In genomic region chr6:135546206-135546605, GRCh38 we compare ENCODE assay signal across 24 cellular contexts. TPM values are rescaled to one million over a fixed set of nuclear protein-coding genes. Genes with fewer than 3 reads are reported as not detected.
A peak's percentile ranks its signal among the peaks of the same experiment; 100 is the strongest.
DNase-seq lines count a peak whose midpoint lies in the region; ATAC-seq and TF ChIP-seq lines count a peak whose summit lies in the region.
"Had no signal": no experiment of that assay in that cellular context is flagged by ENCODE, and none has a peak within 500 bp of the region (broad histone marks: within the 10 kb centered on the region; RNA-seq: fewer than 3 reads in every experiment).

No MANE protein-coding gene starts in this region.

- H3K27ac Mint-ChIP-seq in activated T-cell treated with anti-CD3 and anti-CD28 coated beads, Interleukin-2, amount 50 U/mL, for 72 hours = peak overlapping the region; percentile 55
- H3K27ac Mint-ChIP-seq in endothelial cell (ENCODE audit: unreplicated experiment) = peak overlapping the region; percentile 25
- H3K27ac Mint-ChIP-seq in nephron = peak overlapping the region in 2 of 3 experiments; percentile 38 to 70
- H3K27ac Mint-ChIP-seq: B cell; CD4-positive, alpha-beta T cell; CD8-positive, alpha-beta T cell had no signal

- no peak for TF ChIP-seq CTCF in left ventricle myocardium inferior (IDR thresholded peaks at IDR 0.05; ENCODE audit: borderline replicate concordance)
- TF ChIP-seq CTCF in endothelial cell (IDR thresholded peaks at IDR 0.05; ENCODE audit: unreplicated experiment) = no peak
- TF ChIP-seq CTCF in nephron (IDR thresholded peaks at IDR 0.05; ENCODE audit: unreplicated experiment in 3 of 3) = no peak

- peaks cover 14% of the 10 kb centered on the region for H3K27me3 Mint-ChIP-seq in activated T-cell treated with anti-CD3 and anti-CD28 coated beads, Interleukin-2, amount 50 U/mL, for 72 hours (ENCODE audit: low read depth)
- H3K27me3 Mint-ChIP-seq in endothelial cell (ENCODE audit: unreplicated experiment) = peaks cover 2% of the 10 kb centered on the region
- no peaks in the 10 kb centered on the region for H3K27me3 Mint-ChIP-seq in nephron (ENCODE audit: low read depth)
- H3K27me3 Mint-ChIP-seq: CD4-positive, alpha-beta T cell had no signal

- H3K4me3 Mint-ChIP-seq in activated T-cell treated with anti-CD3 and anti-CD28 coated beads, Interleukin-2, amount 50 U/mL, for 72 hours = no peak overlapping the region
- H3K4me3 Mint-ChIP-seq in endothelial cell (ENCODE audit: unreplicated experiment) = no peak overlapping the region
- no peak overlapping the region for H3K4me3 Mint-ChIP-seq in nephron
- H3K4me3 Mint-ChIP-seq: B cell; CD4-positive, alpha-beta T cell; CD8-positive, alpha-beta T cell had no signal

- ATAC-seq in activated T-cell treated with anti-CD3 and anti-CD28 coated beads, Interleukin-2, amount 50 U/mL, for 72 hours (replicated peaks in 1 of 2) = no peak
- ATAC-seq in Right ventricle myocardium superior (ENCODE audit: poor library complexity) = no peak
- ATAC-seq: A549; CD8-positive, alpha-beta T cell; GM12878 had no signal

- intact Hi-C loops in left ventricle myocardium inferior (cut with micrococcal nuclease) = no loop called here
- intact Hi-C loops in Right ventricle myocardium superior (cut with DNase I) = no loop called here

- H3K9me3 Mint-ChIP-seq in activated T-cell treated with anti-CD3 and anti-CD28 coated beads, Interleukin-2, amount 50 U/mL, for 72 hours = peaks cover 0 to 5% of the 10 kb centered on the region in 2 donors
- H3K9me3 Mint-ChIP-seq in endothelial cell (ENCODE audit: unreplicated experiment) = no peaks in the 10 kb centered on the region
- H3K9me3 Mint-ChIP-seq in nephron = peaks cover 4% of the 10 kb centered on the region
- H3K9me3 Mint-ChIP-seq: CD4-positive, alpha-beta T cell; CD8-positive, alpha-beta T cell had no signal

- peak overlapping the region; percentile 41 for H3K27ac ChIP-seq in left ventricle myocardium inferior (replicated peaks)
- H3K27ac ChIP-seq: 22Rv1; A549; BLaER1 treated with 17β-estradiol and CSF1 and Interleukin-3, amounts not matched to agents 10 nM and 100 nM; C4-2B had no signal

- no peak overlapping the region for H3K4me3 ChIP-seq in left ventricle myocardium inferior
- H3K4me3 ChIP-seq: A549; BLaER1 treated with 17β-estradiol and CSF1 and Interleukin-3, amounts not matched to agents 10 nM and 100 nM; GM12878 had no signal

- H3K27me3 ChIP-seq in left ventricle myocardium inferior (ENCODE audit: low read depth) = no peaks in the 10 kb centered on the region
- H3K27me3 ChIP-seq: BLaER1 treated with 17β-estradiol and CSF1 and Interleukin-3, amounts not matched to agents 10 nM and 100 nM had no signal

- H3K4me1 ChIP-seq in left ventricle myocardium inferior = peaks cover 12% of the 10 kb centered on the region
- H3K4me1 ChIP-seq: A549; BLaER1 treated with 17β-estradiol and CSF1 and Interleukin-3, amounts not matched to agents 10 nM and 100 nM; Caco-2 had no signal

- no peaks in the 10 kb centered on the region for H3K36me3 ChIP-seq in left ventricle myocardium inferior
- H3K36me3 ChIP-seq: BLaER1 treated with 17β-estradiol and CSF1 and Interleukin-3, amounts not matched to agents 10 nM and 100 nM had no signal

- no peaks in the 10 kb centered on the region for H3K9me3 ChIP-seq in left ventricle myocardium inferior (replicated peaks)
- H3K9me3 ChIP-seq: A549; BLaER1 treated with 17β-estradiol and CSF1 and Interleukin-3, amounts not matched to agents 10 nM and 100 nM; Caco-2 had no signal

- peaks cover 17% of the 10 kb centered on the region for H3K4me1 Mint-ChIP-seq in activated T-cell treated with anti-CD3 and anti-CD28 coated beads, Interleukin-2, amount 50 U/mL, for 72 hours (ENCODE audit: low read depth)
- peaks cover 3% of the 10 kb centered on the region for H3K4me1 Mint-ChIP-seq in endothelial cell (ENCODE audit: unreplicated experiment)
- H3K4me1 Mint-ChIP-seq in nephron = peaks cover 5% of the 10 kb centered on the region
- H3K4me1 Mint-ChIP-seq: B cell had no signal

- peaks cover 0 to 9% of the 10 kb centered on the region in 2 donors for H3K36me3 Mint-ChIP-seq in activated T-cell treated with anti-CD3 and anti-CD28 coated beads, Interleukin-2, amount 50 U/mL, for 72 hours (ENCODE audit: insufficient read depth in 2 of 2)
- H3K36me3 Mint-ChIP-seq in endothelial cell (ENCODE audit: low read depth, unreplicated experiment) = no peaks in the 10 kb centered on the region
- H3K36me3 Mint-ChIP-seq in nephron (ENCODE audit: low read depth) = no peaks in the 10 kb centered on the region
- H3K36me3 Mint-ChIP-seq: CD8-positive, alpha-beta T cell had no signal

- DNase-seq in activated T-cell treated with anti-CD3 and anti-CD28 coated beads, Interleukin-2, amount 50 U/mL, for 72 hours = no peak
- DNase-seq in activated T-cell treated with anti-CD3 and anti-CD28 coated beads, Interleukin-2, amount 50 U/mL, for 1 hour = no peak
- DNase-seq in left ventricle myocardium inferior (no peak), Right ventricle myocardium superior (no peak), endothelial cell (ENCODE audit: low spot score) (no peak), DMS114 treated with DMSO at 0.1 percent for 48 hours (lab: John Stamatoyannopoulos, UW; ENCODE audit: unreplicated experiment) (no peak)
- DNase-seq: AML-193; Caco-2; Calu3; CD4-positive, alpha-beta T cell; CD8-positive, alpha-beta T cell; DMS153; DMS53; DMS79; DND-41; EL; GDM1 had no signal

RNA-seq across cellular contexts. Expression of gene AHI1, which starts 48.7 kb away (rescaled TPM):
- 10 to 100 TPM; 48.7 to 62.8 TPM for total RNA-seq in activated T-cell treated with anti-CD3 and anti-CD28 coated beads, Interleukin-2, amount 50 U/mL, for 72 hours
- 9.3 TPM for total RNA-seq in left ventricle myocardium inferior
- total RNA-seq in Right ventricle myocardium superior = 8.5 TPM
- total RNA-seq in endothelial cell (ENCODE audit: unreplicated experiment) = 12.6 TPM
